ENCODE assay signal across 9 cellular contexts in the genomic region with DNA sequence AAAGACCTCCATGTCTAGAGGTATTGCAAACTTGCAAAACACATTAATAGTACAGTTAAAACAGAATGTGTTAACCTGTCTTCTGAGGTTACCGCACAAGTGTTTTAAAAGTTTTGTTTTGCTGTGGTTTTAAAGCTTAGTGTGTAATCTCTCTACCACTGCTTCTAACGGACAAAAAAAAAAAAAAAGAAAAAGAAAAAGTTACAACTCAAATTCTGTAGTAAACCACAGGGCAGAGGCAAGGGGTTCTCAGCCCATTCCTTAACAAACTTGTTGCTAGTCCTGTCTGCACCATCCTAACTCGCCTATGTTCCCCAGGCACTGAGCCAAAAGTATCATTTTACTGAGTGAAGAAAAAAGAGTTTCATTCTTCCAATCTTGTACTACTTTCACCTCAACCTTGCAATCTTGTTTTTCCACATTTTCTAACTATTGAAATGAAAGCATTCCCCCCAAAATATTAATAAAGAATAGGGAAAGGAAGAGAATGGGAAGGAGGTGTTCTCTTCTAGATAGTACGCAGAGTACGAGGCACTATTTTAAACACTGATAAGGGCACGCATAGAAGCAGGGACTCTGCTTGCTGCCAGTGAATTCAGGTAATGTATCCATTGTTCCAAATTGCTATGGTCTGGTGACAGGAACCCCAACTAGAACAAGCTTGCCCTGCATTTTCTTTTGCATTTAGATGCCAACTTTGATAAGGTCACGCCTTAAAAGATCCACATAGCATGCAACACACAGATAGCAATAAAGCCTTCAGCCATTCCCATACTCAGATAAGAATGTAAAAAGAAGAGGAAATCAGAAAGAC. TPM values are rescaled to one million over a fixed set of nuclear protein-coding genes. Genes with fewer than 3 reads are reported as not detected.
DNase-seq lines count a peak whose midpoint lies in the region; ATAC-seq and TF ChIP-seq lines count a peak whose summit lies in the region.
"Had no signal": no experiment of that assay in that cellular context is flagged by ENCODE, and none has a peak within 500 bp of the region (broad histone marks: within the 10 kb centered on the region; RNA-seq: fewer than 3 reads in every experiment).

No MANE protein-coding gene starts in this region.

- no peaks in the 10 kb centered on the region for H3K79me2 ChIP-seq in Karpas-422 (ENCODE audit: low read length)

- H3K9me2 ChIP-seq in Karpas-422 (replicated peaks; ENCODE audit: insufficient read depth, low read length), result no peaks in the 10 kb centered on the region

- H4K20me1 ChIP-seq in Karpas-422 (ENCODE audit: insufficient read depth, low read depth, low read length), result no peaks in the 10 kb centered on the region

- no peaks in the 10 kb centered on the region for H3K36me3 Mint-ChIP-seq in CD4-positive, alpha-beta T cell (ENCODE audit: low read depth)
- no peaks in the 10 kb centered on the region for H3K36me3 Mint-ChIP-seq in mesothelial cell of epicardium
- no peaks in the 10 kb centered on the region for H3K36me3 Mint-ChIP-seq in endothelial cell (ENCODE audit: low read depth, unreplicated experiment)
- H3K36me3 Mint-ChIP-seq: activated naive CD4-positive, alpha-beta T cell treated with anti-CD3 and anti-CD28 coated beads, Interleukin-2, amount 50 U/mL, for 72 hours had no signal

- POLR2A ChIA-PET in CD4-positive, alpha-beta T cell (lab: Charles Lee), result interaction anchor here (0.6 to 2.0 kb wide), 6 partner anchors 7 to 48 kb away, joined by 3 to 6 read pairs (median 4); a partner anchor contains a TSS

- H3K9ac ChIP-seq in Karpas-422 (ENCODE audit: low read length), result no peak overlapping the region

- H2AFZ ChIP-seq in Karpas-422 (ENCODE audit: low read length), result no peak overlapping the region

- H3K36me3 ChIP-seq in Karpas-422 (ENCODE audit: insufficient read depth, low read length), result no peaks in the 10 kb centered on the region

- H3K4me3 ChIP-seq in Karpas-422 (ENCODE audit: low read length), result no peak overlapping the region

- no peak overlapping the region for H3K4me2 ChIP-seq in Karpas-422 (ENCODE audit: low read depth, low read length, poor library complexity, severe bottlenecking)

- peak; percentile 60 for ATAC-seq in CD4-positive, alpha-beta T cell (ENCODE audit: poor library complexity)
- peak; percentile 32 for ATAC-seq in HG03460 (IDR thresholded peaks at IDR 0.05; ENCODE audit: unreplicated experiment)

- DNase-seq in CD4-positive, alpha-beta T cell, result no peak
- DNase-seq in astrocyte of the hippocampus (ENCODE audit: low read depth, low spot score) (peak; percentile 68), mesothelial cell of epicardium (ENCODE audit: low spot score in 2 of 2, unreplicated experiment in 2 of 2) (no peak), endothelial cell (ENCODE audit: low spot score) (no peak), hepatic stellate cell (ENCODE audit: low spot score) (no peak), ACHN (no peak), Karpas-422 (no peak)

- H3K9me3 ChIP-seq in CD4-positive, alpha-beta T cell (ENCODE audit: control insufficient read depth, low read length), result no peaks in the 10 kb centered on the region
- no peaks in the 10 kb centered on the region; the same call in 1 of the 2 replicates for H3K9me3 ChIP-seq in Karpas-422 (ENCODE audit: low read length)

- H3K27me3 Mint-ChIP-seq in CD4-positive, alpha-beta T cell, result no peaks in the 10 kb centered on the region
- no peaks in the 10 kb centered on the region for H3K27me3 Mint-ChIP-seq in mesothelial cell of epicardium (ENCODE audit: low read depth)
- no peaks in the 10 kb centered on the region for H3K27me3 Mint-ChIP-seq in endothelial cell (ENCODE audit: unreplicated experiment)

- peaks cover 56% of the 10 kb centered on the region for H3K4me1 Mint-ChIP-seq in CD4-positive, alpha-beta T cell (ENCODE audit: low read depth)
- H3K4me1 Mint-ChIP-seq in mesothelial cell of epicardium (peaks cover 33% of the 10 kb centered on the region), endothelial cell (ENCODE audit: unreplicated experiment) (peaks cover 6% of the 10 kb centered on the region)

- peak overlapping the region; percentile 78 for H3K4me3 Mint-ChIP-seq in CD4-positive, alpha-beta T cell
- H3K4me3 Mint-ChIP-seq in mesothelial cell of epicardium, result peak overlapping the region; percentile 40
- no peak overlapping the region for H3K4me3 Mint-ChIP-seq in endothelial cell (ENCODE audit: unreplicated experiment)

- no peak for TF ChIP-seq CTCF in CD4-positive, alpha-beta T cell (IDR thresholded peaks at IDR 0.05)
- TF ChIP-seq CTCF in mesothelial cell of epicardium (IDR thresholded peaks at IDR 0.05; ENCODE audit: unreplicated experiment) (no peak), endothelial cell (IDR thresholded peaks at IDR 0.05; ENCODE audit: unreplicated experiment) (no peak)

- intact Hi-C loops in CD4-positive, alpha-beta T cell (cut with DNase I, micrococcal nuclease), result no loop called here

- H3K9me3 Mint-ChIP-seq in CD4-positive, alpha-beta T cell, result no peaks in the 10 kb centered on the region
- no peaks in the 10 kb centered on the region for H3K9me3 Mint-ChIP-seq in mesothelial cell of epicardium
- no peaks in the 10 kb centered on the region for H3K9me3 Mint-ChIP-seq in endothelial cell (ENCODE audit: unreplicated experiment)
- H3K9me3 Mint-ChIP-seq: activated naive CD4-positive, alpha-beta T cell treated with anti-CD3 and anti-CD28 coated beads, Interleukin-2, amount 50 U/mL, for 72 hours had no signal

- no peaks in the 10 kb centered on the region for H3K27me3 ChIP-seq in CD4-positive, alpha-beta T cell (ENCODE audit: control insufficient read depth, insufficient read depth, low read length)
- no peaks in the 10 kb centered on the region for H3K27me3 ChIP-seq in Karpas-422 (ENCODE audit: low read length)

- in situ Hi-C loops in ACHN (cut with HindIII; ENCODE audit: low pct_ligation_motif_present, low pct_unique_long_range_greater_than_20kb, low sequenced_read_pairs), result no loop called here

- H3K27ac Mint-ChIP-seq in CD4-positive, alpha-beta T cell, result peak overlapping the region; percentile 68
- H3K27ac Mint-ChIP-seq in mesothelial cell of epicardium, result peak overlapping the region; percentile 94
- H3K27ac Mint-ChIP-seq in endothelial cell (ENCODE audit: unreplicated experiment), result no peak overlapping the region

- no peaks in the 10 kb centered on the region for H3K4me1 ChIP-seq in Karpas-422 (ENCODE audit: low read length)

- CTCF ChIA-PET in CD4-positive, alpha-beta T cell (lab: Charles Lee), result interaction anchor here (0.7 to 0.8 kb wide), 2 partner anchors 19 to 47 kb away, joined by 3 to 4 read pairs; no protein-coding TSS in a partner anchor

- H3K27ac ChIP-seq in CD4-positive, alpha-beta T cell (ENCODE audit: low read depth, low read length), result no peak overlapping the region
- no peak overlapping the region for H3K27ac ChIP-seq in Karpas-422 (ENCODE audit: low read length)

RNA-seq across cellular contexts. Expression of a gene that starts 47.1 kb away (rescaled TPM):
- 1 to 10 TPM; 8.7 to 8.9 TPM for total RNA-seq in CD4-positive, alpha-beta T cell
- total RNA-seq in mesothelial cell of epicardium (44.8 to 47.5 TPM (median 44.9 TPM) in 3 replicates), endothelial cell (ENCODE audit: unreplicated experiment) (4.0 TPM)
- total RNA-seq in Karpas-422 (2014; rRNA removed; shearing (Covaris generic); ENCODE audit: low replicate concordance), result 0.54 and 1.3 TPM in 2 replicates
